In genomic region chr4:165872443-165873297, GRCh38 we compare ENCODE assay signal across 8 cellular contexts. TPM values are rescaled to one million over a fixed set of nuclear protein-coding genes. Genes with fewer than 3 reads are reported as not detected.
A peak's percentile ranks its signal among the peaks of the same experiment; 100 is the strongest.
DNase-seq lines count a peak whose midpoint lies in the region; ATAC-seq lines count a peak whose summit lies in the region.

TSS of gene TLL1 (plus strand) at chr4:165873237. CDS start at chr4:165873905, 668 bp downstream.

- H3K9me3 Mint-ChIP-seq in activated CD4-positive, alpha-beta T cell treated with anti-CD3 and anti-CD28 coated beads, Interleukin-2, amount 10 ng/mL, durations not matched to agents 24 days and 14 days = no peaks in the 10 kb centered on the region
- H3K9me3 Mint-ChIP-seq in stimulated activated naive B cell treated with anti-CD40 and anti-IgM and Interleukin-4, amounts not matched to agents 10 μg/mL and 1 μg/mL and 100 μg/mL, for 72 hours = no peaks in the 10 kb centered on the region

- no peaks in the 10 kb centered on the region for H3K36me3 Mint-ChIP-seq in activated CD4-positive, alpha-beta T cell treated with anti-CD3 and anti-CD28 coated beads, Interleukin-2, amount 10 ng/mL, durations not matched to agents 24 days and 14 days (ENCODE audit: low read depth)
- H3K36me3 Mint-ChIP-seq in stimulated activated naive B cell treated with anti-CD40 and anti-IgM and Interleukin-4, amounts not matched to agents 10 μg/mL and 1 μg/mL and 100 μg/mL, for 72 hours = no peaks in the 10 kb centered on the region

- DNase-seq in activated CD4-positive, alpha-beta T cell treated with anti-CD3 and anti-CD28 coated beads, Interleukin-2, amount 10 ng/mL, durations not matched to agents 24 days and 14 days = no peak
- no peak for DNase-seq in activated CD4-positive, alpha-beta T cell treated with anti-CD3 and anti-CD28 coated beads, Interleukin-2, amount 50 U/mL, for 48 hours
- peak; percentile 35 for DNase-seq in adipocyte (ENCODE audit: low read depth)
- peak; percentile 36 for DNase-seq in inferior parietal cortex (ENCODE audit: extremely low spot score)
- no peak for DNase-seq in stimulated activated naive B cell treated with anti-CD40 and anti-IgM and Interleukin-4, amounts not matched to agents 10 μg/mL and 1 μg/mL and 100 μg/mL, for 72 hours
- DNase-seq in HCEC 1CT = no peak

- no peak within 1 kb of the TSS for H3K27ac Mint-ChIP-seq in activated CD4-positive, alpha-beta T cell treated with anti-CD3 and anti-CD28 coated beads, Interleukin-2, amount 10 ng/mL, durations not matched to agents 24 days and 14 days
- H3K27ac Mint-ChIP-seq in stimulated activated naive B cell treated with anti-CD40 and anti-IgM and Interleukin-4, amounts not matched to agents 10 μg/mL and 1 μg/mL and 100 μg/mL, for 72 hours = no peak within 1 kb of the TSS

- H3K27me3 Mint-ChIP-seq in activated CD4-positive, alpha-beta T cell treated with anti-CD3 and anti-CD28 coated beads, Interleukin-2, amount 10 ng/mL, durations not matched to agents 24 days and 14 days = peaks cover 58% of the 10 kb centered on the region
- peaks cover 37 to 62% of the 10 kb centered on the region in 2 donors for H3K27me3 Mint-ChIP-seq in stimulated activated naive B cell treated with anti-CD40 and anti-IgM and Interleukin-4, amounts not matched to agents 10 μg/mL and 1 μg/mL and 100 μg/mL, for 72 hours

- H3K9me3 ChIP-seq in adipocyte (ENCODE audit: control insufficient read depth, low read length) = no peaks in the 10 kb centered on the region

- intact Hi-C loops in activated CD4-positive, alpha-beta T cell treated with anti-CD3 and anti-CD28 coated beads, Interleukin-2, amount 10 ng/mL, durations not matched to agents 24 days and 14 days (cut with micrococcal nuclease) = no loop called here

- peak within 1 kb of the TSS; percentile 43 for H3K4me3 Mint-ChIP-seq in activated CD4-positive, alpha-beta T cell treated with anti-CD3 and anti-CD28 coated beads, Interleukin-2, amount 10 ng/mL, durations not matched to agents 24 days and 14 days
- H3K4me3 Mint-ChIP-seq in stimulated activated naive B cell treated with anti-CD40 and anti-IgM and Interleukin-4, amounts not matched to agents 10 μg/mL and 1 μg/mL and 100 μg/mL, for 72 hours = peak within 1 kb of the TSS; percentile 44 to 66

- H3K4me1 Mint-ChIP-seq in activated CD4-positive, alpha-beta T cell treated with anti-CD3 and anti-CD28 coated beads, Interleukin-2, amount 10 ng/mL, durations not matched to agents 24 days and 14 days = peaks cover 3% of the 10 kb centered on the region
- H3K4me1 Mint-ChIP-seq in stimulated activated naive B cell treated with anti-CD40 and anti-IgM and Interleukin-4, amounts not matched to agents 10 μg/mL and 1 μg/mL and 100 μg/mL, for 72 hours = peaks cover 5 to 21% of the 10 kb centered on the region in 2 donors

- H3K9ac ChIP-seq in adipocyte (ENCODE audit: low read length) = peak within 1 kb of the TSS; percentile 41

- peaks cover 17% of the 10 kb centered on the region for H3K27me3 ChIP-seq in adipocyte (replicated peaks; ENCODE audit: control insufficient read depth, insufficient read depth, low read length)

- H3K4me3 ChIP-seq in adipocyte (ENCODE audit: low read length) = peak within 1 kb of the TSS; percentile 81

- no peak for ATAC-seq in stimulated activated naive B cell treated with anti-CD40 and anti-IgM and Interleukin-4, amounts not matched to agents 10 μg/mL and 1 μg/mL and 100 μg/mL, for 72 hours (replicated peaks)
- ATAC-seq in HG02884 (IDR thresholded peaks at IDR 0.05; ENCODE audit: unreplicated experiment) (no peak), GM19455 (IDR thresholded peaks at IDR 0.05; ENCODE audit: unreplicated experiment) (no peak)

- H3K36me3 ChIP-seq in adipocyte (ENCODE audit: control insufficient read depth, insufficient read depth, low read length, severe bottlenecking) = no peaks in the 10 kb centered on the region

- peaks cover 18% of the 10 kb centered on the region for H3K4me1 ChIP-seq in adipocyte (ENCODE audit: control insufficient read depth, insufficient read depth, low read length)

RNA-seq across cellular contexts. Expression of gene TLL1, which starts in this region (rescaled TPM):
- total RNA-seq in activated CD4-positive, alpha-beta T cell treated with anti-CD3 and anti-CD28 coated beads, Interleukin-2, amount 10 ng/mL, durations not matched to agents 24 days and 14 days = not detected in 2 replicates

Comparison
In these comparisons a context has a peak if more than half of its experiments do, and no peak if none do; other contexts are left out.
1. DNase-seq: peak in adipocyte (single experiment) and inferior parietal cortex (single experiment); none in activated CD4-positive, alpha-beta T cell treated with anti-CD3 and anti-CD28 coated beads, Interleukin-2, amount 10 ng/mL, durations not matched to agents 24 days and 14 days (single experiment), activated CD4-positive, alpha-beta T cell treated with anti-CD3 and anti-CD28 coated beads, Interleukin-2, amount 50 U/mL, for 48 hours (0 of 2), stimulated activated naive B cell treated with anti-CD40 and anti-IgM and Interleukin-4, amounts not matched to agents 10 μg/mL and 1 μg/mL and 100 μg/mL, for 72 hours (single experiment) and HCEC 1CT (single experiment).